8 cellular contexts compared by ENCODE assay signal in the genomic region with DNA sequence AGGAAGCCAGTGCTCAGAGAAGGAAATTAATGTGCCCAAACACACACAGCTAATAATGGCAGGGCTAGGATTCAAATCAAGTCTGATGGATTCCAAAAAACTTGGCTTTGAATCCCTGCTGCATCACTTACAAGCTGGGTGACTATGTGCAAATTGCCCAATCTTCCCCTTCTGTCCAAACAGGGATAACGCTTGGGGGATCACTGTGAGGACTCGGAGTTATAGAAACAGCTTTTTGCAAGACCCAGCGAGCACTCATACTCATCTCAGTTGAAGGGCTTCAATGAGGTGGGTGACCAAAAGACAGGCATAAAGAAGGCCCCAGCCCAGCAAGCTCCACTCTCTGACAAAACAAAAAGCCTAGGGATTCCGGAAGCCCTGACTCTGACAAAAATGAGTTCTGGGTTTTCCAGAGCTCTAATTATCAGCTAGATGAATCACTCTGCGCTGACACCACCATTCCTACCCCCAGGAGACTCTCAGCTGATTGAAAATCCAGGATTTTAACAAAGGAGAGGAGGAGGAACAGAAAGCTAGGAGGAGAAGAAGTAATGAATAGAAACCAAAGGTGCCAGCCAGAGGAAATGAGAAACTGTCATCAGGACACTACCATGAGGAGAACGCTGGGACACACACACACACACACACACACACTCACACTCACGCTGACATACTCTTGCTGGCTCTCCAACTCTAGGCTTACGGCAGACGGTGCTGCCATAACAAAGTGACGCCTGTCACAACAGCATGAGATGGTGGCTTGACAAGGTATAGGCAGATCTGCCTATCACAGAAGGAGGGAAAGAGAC. TPM values are rescaled to one million over a fixed set of nuclear protein-coding genes. Genes with fewer than 3 reads are reported as not detected.
DNase-seq lines count a peak whose midpoint lies in the region; ATAC-seq, FAIRE-seq and TF ChIP-seq lines count a peak whose summit lies in the region.

No MANE protein-coding gene starts in this region.

- CTCF ChIA-PET in Panc1 (lab: Charles Lee): no interaction called here

- peak overlapping the region; percentile 99 for H3K27ac ChIP-seq in Panc1 (ENCODE audit: low read length)

- no peaks in the 10 kb centered on the region for H3K27me3 ChIP-seq in Panc1 (ENCODE audit: control insufficient read depth, insufficient read depth, low read length)

- no peaks in the 10 kb centered on the region; the same call in 1 of the 2 replicates for H3K36me3 ChIP-seq in Panc1 (ENCODE audit: control insufficient read depth, insufficient read depth, low read length)

- no peaks in the 10 kb centered on the region for H3K9me3 ChIP-seq in Panc1 (ENCODE audit: control insufficient read depth, insufficient read depth, low read depth, low read length)

- ATAC-seq in Panc1: no peak
- ATAC-seq in HG03095 (IDR thresholded peaks at IDR 0.05; ENCODE audit: unreplicated experiment): no peak
- ATAC-seq in HG03025 (IDR thresholded peaks at IDR 0.05; ENCODE audit: low FRiP score, unreplicated experiment): no peak
- ATAC-seq in HG02938 (IDR thresholded peaks at IDR 0.05; ENCODE audit: unreplicated experiment): no peak

- peak overlapping the region; percentile 68 to 89 for H3K4me3 ChIP-seq in Panc1 (ENCODE audit: low read depth in 2 of 2, low read length in 2 of 2)

- peak; percentile 24 for FAIRE-seq in GM18507 (lab: Jason Lieb, UNC)

- intact Hi-C loops in Panc1 (cut with micrococcal nuclease; ENCODE audit: unreplicated experiment): loop anchor here (5.0 kb wide), 1 partner anchor 35 kb away; no protein-coding TSS in a partner anchor

- H3K4me1 ChIP-seq in Panc1 (ENCODE audit: control insufficient read depth, insufficient read depth, low read length): peaks cover 27% of the 10 kb centered on the region

- no peak for TF ChIP-seq CTCF in Panc1 (IDR thresholded peaks at IDR 0.05)

- no TSS peak for BruUV-seq in Panc1 (replicated peaks; lab: Mats Ljungman, UMichigan)

- in situ Hi-C loops in Panc1 (cut with HindIII; ENCODE audit: low pct_unique_long_range_greater_than_20kb, low sequenced_read_pairs): no loop called here

- no peak for DNase-seq in GM18507 (ENCODE audit: extremely low spot score, insufficient read length, low read depth)
- DNase-seq in Panc1 (ENCODE audit: low read depth, low spot score): no peak
- DNase-seq in dermis microvascular lymphatic vessel endothelial cell (ENCODE audit: low read depth in 2 of 2): peak; percentile 60 to 84
- peak; percentile 45 for DNase-seq in myocyte (ENCODE audit: low read depth)
- DNase-seq in UCSD-AML1 (lab: John Stamatoyannopoulos, UW; ENCODE audit: unreplicated experiment): no peak

- POLR2A ChIA-PET in Panc1 (lab: Charles Lee): interaction anchor here (0.6 kb wide), 1 partner anchor 26 kb away, joined by 5 read pairs; no protein-coding TSS in a partner anchor

RNA-seq across cellular contexts. Expression of gene STK40, which starts 1.6 kb away (rescaled TPM):
- total RNA-seq in Panc1 (2021; ENCODE audit: unreplicated experiment) (49.6 TPM), dermis microvascular lymphatic vessel endothelial cell (15.0 and 23.1 TPM in 2 replicates), myocyte (18.1 and 18.2 TPM in 2 replicates)
- 50.8 TPM for polyA plus RNA-seq in Panc1 (2012; ENCODE audit: insufficient read length)
- 31.6 TPM for polyA plus RNA-seq in myocyte (2012)

RNA-seq across cellular contexts. Expression of gene LSM10, which starts 10.4 kb away (rescaled TPM):
- total RNA-seq in Panc1 (2021; ENCODE audit: unreplicated experiment): 53.7 TPM
- 75.5 TPM for polyA plus RNA-seq in Panc1 (2012; ENCODE audit: insufficient read length)
- 7.1 and 8.5 TPM in 2 replicates for total RNA-seq in dermis microvascular lymphatic vessel endothelial cell
- total RNA-seq in myocyte: 6.2 and 12.3 TPM in 2 replicates
- polyA plus RNA-seq in myocyte (2012): 95.3 TPM

Comparison
In these comparisons a context has a peak if more than half of its experiments do, and no peak if none do; other contexts are left out.
1. DNase-seq: peak in dermis microvascular lymphatic vessel endothelial cell (2 of 2) and myocyte (single experiment); none in GM18507 (single experiment), Panc1 (single experiment) and UCSD-AML1 (single experiment).